Comparison of ENCODE assay signal across 31 cellular contexts in the genomic region with DNA sequence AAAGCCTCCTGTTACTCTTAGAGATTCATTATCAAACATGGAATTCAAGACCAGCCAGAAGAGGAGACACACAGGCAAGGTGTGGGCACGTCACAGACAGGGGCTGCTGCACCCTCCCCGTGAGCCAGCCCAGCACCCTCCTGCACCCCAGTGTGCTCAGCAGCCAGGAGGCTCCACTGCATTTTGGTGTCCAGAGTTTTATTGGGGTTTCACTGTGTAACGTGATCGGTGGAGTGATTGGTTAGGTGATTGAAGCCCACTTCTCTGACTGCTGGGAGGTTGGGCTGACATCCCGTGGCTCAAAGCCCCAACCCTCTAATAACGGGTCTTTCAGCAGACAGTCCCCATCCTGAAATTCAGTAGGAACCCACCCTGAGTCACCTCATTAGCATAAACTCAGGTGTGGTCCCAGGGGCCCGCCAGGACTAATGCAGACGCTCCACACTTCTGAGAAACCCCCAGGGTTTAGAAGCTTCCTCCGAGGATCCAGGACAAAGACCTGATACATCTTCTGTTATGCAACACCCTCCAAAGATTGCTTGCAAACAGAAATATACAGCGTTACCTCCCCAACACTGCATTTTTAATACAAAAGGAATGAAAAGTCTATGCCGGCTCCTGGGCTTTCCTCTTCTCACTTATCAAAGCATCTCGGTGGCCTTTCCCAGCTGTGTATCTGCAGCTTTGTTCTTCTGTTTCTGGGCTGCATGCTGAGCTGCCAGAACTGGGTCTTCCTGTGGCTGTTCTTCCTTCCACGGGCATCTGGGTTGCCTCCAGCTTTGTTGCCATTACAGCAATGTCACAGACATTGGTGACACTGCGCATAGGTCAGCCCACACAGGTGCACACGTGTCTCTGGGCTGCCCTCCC. TPM values are rescaled to one million over a fixed set of nuclear protein-coding genes. Genes with fewer than 3 reads are reported as not detected.
DNase-seq lines count a peak whose midpoint lies in the region; ATAC-seq, FAIRE-seq and TF ChIP-seq lines count a peak whose summit lies in the region.
"Had no signal": no experiment of that assay in that cellular context is flagged by ENCODE, and none has a peak within 500 bp of the region (broad histone marks: within the 10 kb centered on the region; RNA-seq: fewer than 3 reads in every experiment).

No MANE protein-coding gene starts in this region.

- H3K79me1 ChIP-seq in neuronal stem cell (ENCODE audit: low read depth, low read length) = no peaks in the 10 kb centered on the region

- no peak overlapping the region for H2BK120ac ChIP-seq in neuronal stem cell (ENCODE audit: low read depth, low read length)

- BruUV-seq in HepG2 (replicated peaks; lab: Mats Ljungman, UMichigan) = no TSS peak

- H3K4ac ChIP-seq in neuronal stem cell (ENCODE audit: low read length) = no peak overlapping the region

- H2BK15ac ChIP-seq in neuronal stem cell (ENCODE audit: low read length) = peak overlapping the region; percentile 74

- H3K27me3 ChIP-seq in HepG2 (ENCODE audit: control insufficient read depth in 1 of 2, insufficient read depth in 2 of 2, low read length in 2 of 2) = peaks cover 6 to 47% of the 10 kb centered on the region in 2 experiments; a peak in 4 of 5 replicates
- H3K27me3 ChIP-seq in right lobe of liver = no peaks in the 10 kb centered on the region
- peaks cover 0 to 45% (median 0%) of the 10 kb centered on the region in 3 experiments for H3K27me3 ChIP-seq in neuronal stem cell (ENCODE audit: control insufficient read depth in 3 of 3, insufficient read depth in 3 of 3, low read depth in 1 of 3, low read length in 3 of 3)
- H3K27me3 ChIP-seq in upper lobe of right lung = no peaks in the 10 kb centered on the region
- H3K27me3 ChIP-seq: cardiac muscle cell had no signal

- intact Hi-C loops in HepG2 (cut with micrococcal nuclease; ENCODE audit: unreplicated experiment) (no loop called here), right lobe of liver (cut with DNase I) (no loop called here), upper lobe of right lung (cut with DNase I) (no loop called here)

- ATAC-seq in HepG2 = no peak
- no peak for ATAC-seq in right lobe of liver
- ATAC-seq in upper lobe of right lung = no peak
- ATAC-seq in GM19395 (IDR thresholded peaks at IDR 0.05; ENCODE audit: unreplicated experiment) = no peak
- ATAC-seq: heart right ventricle, left colon had no signal

- H2AFZ ChIP-seq in HepG2 (ENCODE audit: low read length) = no peak overlapping the region
- H2AFZ ChIP-seq in neuronal stem cell (ENCODE audit: low read length) = no peak overlapping the region

- no peak overlapping the region for H4K91ac ChIP-seq in neuronal stem cell (ENCODE audit: low read depth, low read length, poor library complexity)

- H3K9me3 ChIP-seq in HepG2 (ENCODE audit: low read length) = no peaks in the 10 kb centered on the region
- no peaks in the 10 kb centered on the region for H3K9me3 ChIP-seq in right lobe of liver
- H3K9me3 ChIP-seq in neuronal stem cell (replicated peaks in 1 of 2; ENCODE audit: control insufficient read depth in 2 of 2, insufficient read depth in 1 of 2, low read depth in 1 of 2, low read length in 2 of 2) = peaks cover 0 to 3% of the 10 kb centered on the region in 2 donors
- no peaks in the 10 kb centered on the region for H3K9me3 ChIP-seq in upper lobe of right lung
- H3K9me3 ChIP-seq: esophagus squamous epithelium, heart right ventricle had no signal

- in situ Hi-C loops in HepG2 (cut with HindIII; ENCODE audit: extremely low pct_ligation_motif_present, low pct_unique_long_range_greater_than_20kb) = no loop called here

- TF ChIP-seq POLR2A in HepG2 (IDR thresholded peaks at IDR 0.05; ENCODE audit: insufficient read depth in 1 of 2, low read depth in 2 of 2, low read length in 2 of 2) (no peak), right lobe of liver (IDR thresholded peaks at IDR 0.05) (no peak)

- TF ChIP-seq RAD21 in HepG2 (CRISPR knock-in tag; IDR thresholded peaks at IDR 0.05) = no peak

- H4K20me1 ChIP-seq in HepG2 (ENCODE audit: insufficient read depth, low read length) = no peaks in the 10 kb centered on the region

- TF ChIP-seq EP300 in HepG2 (IDR thresholded peaks at IDR 0.05; ENCODE audit: low read depth in 2 of 2, low read length in 2 of 2) (no peak), HepG2 (CRISPR knock-in tag; IDR thresholded peaks at IDR 0.05; ENCODE audit: borderline replicate concordance) (no peak)

- H3K23ac ChIP-seq in neuronal stem cell (ENCODE audit: low read depth, low read length, poor library complexity) = no peak overlapping the region

- no peak for DNase-seq in HepG2 (ENCODE audit: low spot score)
- no peak for DNase-seq in right lobe of liver
- peak; percentile 10 for DNase-seq in choroid plexus epithelial cell (ENCODE audit: low read depth)
- DNase-seq in neuronal stem cell (ENCODE audit: low spot score) = no peak
- DNase-seq in upper lobe of right lung = peak; percentile 33
- no peak for DNase-seq in effector CD8-positive, alpha-beta T cell (lab: John Stamatoyannopoulos, UW)
- no peak for DNase-seq in NCI-H748 treated with DMSO at 0.1 percent for 48 hours (lab: John Stamatoyannopoulos, UW)
- DNase-seq: activated CD4-positive, alpha-beta T cell treated with anti-CD3 and anti-CD28 coated beads, Interleukin-2, amount 10 ng/mL, durations not matched to agents 24 days and 14 days; CD4-positive, alpha-beta memory T cell; esophagus squamous epithelium; heart right ventricle; left colon; mammary epithelial cell; NCI-H187; NCI-H2171; NCI-H524; NK-92 treated with Interleukin-12 subunit alpha and Interleukin-12 subunit beta, amount 100 ng/mL, for 24 hours; nucleus accumbens; Right ventricle myocardium superior; stimulated activated CD4-positive, alpha-beta T cell treated with anti-CD3 and anti-CD28 coated beads, Interleukin-2, amount 100 ng/mL, for 48 hours; T-helper 9 cell had no signal

- no peak overlapping the region for H2BK5ac ChIP-seq in neuronal stem cell (ENCODE audit: low read length)

- peak overlapping the region; percentile 82 for H3K14ac ChIP-seq in neuronal stem cell (ENCODE audit: low read length)

- H3K4me3 ChIP-seq in HepG2 (replicated peaks in 1 of 3; ENCODE audit: insufficient read depth in 1 of 3, low read depth in 2 of 3, low read length in 3 of 3) (no peak overlapping the region), right lobe of liver (no peak overlapping the region), choroid plexus epithelial cell (ENCODE audit: low read depth, low read length) (no peak overlapping the region), neuronal stem cell (ENCODE audit: low read length in 2 of 2) (no peak overlapping the region), upper lobe of right lung (no peak overlapping the region)
- H3K4me3 ChIP-seq: cardiac muscle cell, esophagus squamous epithelium, heart right ventricle had no signal

- H3K27ac ChIP-seq in HepG2 (ENCODE audit: extremely low read length, insufficient read depth, low read length) (no peak overlapping the region), right lobe of liver (no peak overlapping the region), neuronal stem cell (replicated peaks; ENCODE audit: low read length) (no peak overlapping the region), upper lobe of right lung (no peak overlapping the region)
- H3K27ac ChIP-seq: cardiac muscle cell, esophagus squamous epithelium, heart right ventricle, VCaP had no signal

- H3K9ac ChIP-seq in HepG2 (ENCODE audit: insufficient read depth, low read depth, low read length) = no peak overlapping the region
- H3K9ac ChIP-seq in neuronal stem cell (ENCODE audit: low read depth, low read length, poor library complexity) = no peak overlapping the region

- CTCF ChIA-PET in HepG2 (lab: Yijun Ruan, JAX; ENCODE audit: low intra/inter-chr PET ratio, low total read pairs) = no interaction called here

- H3K18ac ChIP-seq in neuronal stem cell (ENCODE audit: low read length) = peak overlapping the region; percentile 59

- H3K36me3 ChIP-seq in HepG2 (replicated peaks in 1 of 2; ENCODE audit: control insufficient read depth in 1 of 2, insufficient read depth in 2 of 2, low read length in 2 of 2) (no peaks in the 10 kb centered on the region), right lobe of liver (no peaks in the 10 kb centered on the region), neuronal stem cell (replicated peaks in 1 of 2; ENCODE audit: control insufficient read depth in 2 of 2, insufficient read depth in 2 of 2, low read length in 2 of 2) (no peaks in the 10 kb centered on the region), upper lobe of right lung (no peaks in the 10 kb centered on the region)
- H3K36me3 ChIP-seq: cardiac muscle cell, esophagus squamous epithelium, heart right ventricle had no signal

- no peak for FAIRE-seq in HepG2 (lab: Jason Lieb, UNC)
- FAIRE-seq: endometrium had no signal

- no peaks in the 10 kb centered on the region for H3K79me2 ChIP-seq in HepG2 (ENCODE audit: insufficient read depth, low read length)

- H4K8ac ChIP-seq in neuronal stem cell (ENCODE audit: low read depth, low read length) = no peak overlapping the region

- H2BK12ac ChIP-seq in neuronal stem cell (ENCODE audit: low read length) = no peak overlapping the region

- TF ChIP-seq CTCF in HepG2 (CRISPR knock-in tag; IDR thresholded peaks at IDR 0.05) (no peak), right lobe of liver (IDR thresholded peaks at IDR 0.05) (no peak), choroid plexus epithelial cell (conservative IDR thresholded peaks at IDR 0.05; ENCODE audit: low read depth, low read length) (no peak), upper lobe of right lung (IDR thresholded peaks at IDR 0.05) (no peak)

- 33% methylated on average over 14 of the region's 15 CpGs for WGBS in HepG2 (ENCODE audit: low lambda C conversion rate)
- WGBS in right lobe of liver (ENCODE audit: insufficient coverage, low coverage, low lambda C conversion rate, missing lambda C conversion rate) = 55% methylated on average over 11 of the region's 15 CpGs
- no CpG with 5 or more reads among the region's 15 CpGs for WGBS in neuronal stem cell (ENCODE audit: extremely low coverage in 2 of 2, insufficient read length in 2 of 2, insufficient replicate concordance in 1 of 2), 2 donors

- H3K4me1 ChIP-seq in HepG2 (ENCODE audit: insufficient read depth, low read length) (peaks cover 26% of the 10 kb centered on the region), right lobe of liver (no peaks in the 10 kb centered on the region), neuronal stem cell (ENCODE audit: control insufficient read depth in 2 of 2, insufficient read depth in 1 of 2, low read depth in 1 of 2, low read length in 2 of 2) (peaks cover 2 to 6% of the 10 kb centered on the region in 2 donors), upper lobe of right lung (no peaks in the 10 kb centered on the region)

- POLR2A ChIA-PET in HepG2 (lab: Yijun Ruan, JAX) = no interaction called here

- H3K4me2 ChIP-seq in HepG2 (ENCODE audit: low read depth, low read length) = no peak overlapping the region
- H3K4me2 ChIP-seq in neuronal stem cell (ENCODE audit: insufficient read depth, low read length, poor library complexity, severe bottlenecking) = no peak overlapping the region

- H2AK5ac ChIP-seq in neuronal stem cell (ENCODE audit: low read depth, low read length) = peak overlapping the region; percentile 54

RNA-seq across cellular contexts. Expression of a gene that starts 43.7 kb away (rescaled TPM):
- 0.15 TPM in 1 of 2 replicates, not detected in the other for total RNA-seq in HepG2 (2016; rRNA removed; fragmentation: Illumina TruSeq; extraction: Trizol)
- total RNA-seq in HepG2 (2016; cell fraction: cytosol; rRNA removed; fragmentation: Illumina TruSeq; extraction: Trizol; ENCODE audit: low read depth) = 0.09 and 0.10 TPM in 2 replicates
- 0.03 and 0.26 TPM in 2 replicates for total RNA-seq in HepG2 (2016; cell fraction: insoluble cytoplasmic fraction; rRNA removed; fragmentation: Illumina TruSeq; extraction: Trizol)
- total RNA-seq in HepG2 (2016; cell fraction: membrane; rRNA removed; fragmentation: Illumina TruSeq; extraction: Trizol) = 0.10 and 0.12 TPM in 2 replicates
- 0.13 and 0.62 TPM in 2 replicates for total RNA-seq in HepG2 (2016; cell fraction: nucleus; rRNA removed; fragmentation: Illumina TruSeq; extraction: Trizol)
- 0.35 and 0.65 TPM in 2 replicates for polyA plus RNA-seq in HepG2 (2011; rRNA removed)
- polyA plus RNA-seq in HepG2 (2011; cell fraction: cytosol; rRNA removed) = 0.06 and 0.32 TPM in 2 replicates
- 1.2 and 1.4 TPM in 2 replicates for polyA plus RNA-seq in HepG2 (2011; cell fraction: nucleus; rRNA removed)
- polyA plus RNA-seq in HepG2 (2012) = 0.31 and 0.46 TPM in 2 replicates
- 0.03 and 0.10 TPM in 2 replicates for polyA plus RNA-seq in HepG2 (2016; cell fraction: cytosol; fragmentation: Illumina TruSeq; extraction: Trizol; ENCODE audit: low read depth)
- 0.04 and 0.24 TPM in 2 replicates for polyA plus RNA-seq in HepG2 (2016; cell fraction: insoluble cytoplasmic fraction; fragmentation: Illumina TruSeq; extraction: Trizol; ENCODE audit: low read depth)
- polyA plus RNA-seq in HepG2 (2016; cell fraction: membrane; fragmentation: Illumina TruSeq; extraction: Trizol; ENCODE audit: low read depth) = 0.02 and 0.09 TPM in 2 replicates
- polyA plus RNA-seq in HepG2 (2016; cell fraction: nucleus; fragmentation: Illumina TruSeq; extraction: Trizol; ENCODE audit: insufficient read depth, low read depth) = 0.19 and 1.7 TPM in 2 replicates
- 0.96 and 3.2 TPM in 2 replicates for polyA minus RNA-seq in HepG2 (2011; rRNA and poly(A)+ RNA removed; ENCODE audit: low replicate concordance)
- polyA minus RNA-seq in HepG2 (2011; cell fraction: cytosol; rRNA and poly(A)+ RNA removed) = 0.44 and 0.79 TPM in 2 replicates
- polyA minus RNA-seq in HepG2 (2011; cell fraction: nucleus; rRNA and poly(A)+ RNA removed) = 0.52 and 0.99 TPM in 2 replicates
- total RNA-seq in right lobe of liver = 10 to 100 TPM in 4 of 6 experiments, 1 to 10 TPM in 2; 7.4 to 27.8 (median 13.2) TPM
- polyA plus RNA-seq in neuronal stem cell (2013, experiment 1 of 2) = 0.14 TPM
- polyA plus RNA-seq in neuronal stem cell (2013, experiment 2 of 2) = 0.04 TPM
- total RNA-seq in upper lobe of right lung = 38.4 TPM

RNA-seq across cellular contexts. Expression of a gene that starts 48.5 kb away (rescaled TPM):
- total RNA-seq in HepG2 (2016; rRNA removed; fragmentation: Illumina TruSeq; extraction: Trizol) (not detected in 2 replicates), right lobe of liver (under 1 TPM in 5 of 6 experiments, not detected in 1; 0.06 to 0.15 (median 0.12) TPM), upper lobe of right lung (0.26 TPM)
- not detected in 2 replicates for total RNA-seq in HepG2 (2016; cell fraction: cytosol; rRNA removed; fragmentation: Illumina TruSeq; extraction: Trizol; ENCODE audit: low read depth)
- total RNA-seq in HepG2 (2016; cell fraction: insoluble cytoplasmic fraction; rRNA removed; fragmentation: Illumina TruSeq; extraction: Trizol) = 0.02 TPM in 1 of 2 replicates, not detected in the other
- total RNA-seq in HepG2 (2016; cell fraction: membrane; rRNA removed; fragmentation: Illumina TruSeq; extraction: Trizol) = not detected in 2 replicates
- not detected in 2 replicates for total RNA-seq in HepG2 (2016; cell fraction: nucleus; rRNA removed; fragmentation: Illumina TruSeq; extraction: Trizol)
- polyA plus RNA-seq in HepG2 (2011; rRNA removed) = not detected in 2 replicates
- polyA plus RNA-seq in HepG2 (2011; cell fraction: cytosol; rRNA removed) = not detected in 2 replicates
- polyA plus RNA-seq in HepG2 (2011; cell fraction: nucleus; rRNA removed) = 0.03 TPM in 1 of 2 replicates, not detected in the other
- 0.13 and 0.15 TPM in 2 replicates for polyA plus RNA-seq in HepG2 (2012)
- polyA plus RNA-seq in HepG2 (2016; cell fraction: cytosol; fragmentation: Illumina TruSeq; extraction: Trizol; ENCODE audit: low read depth) = not detected in 2 replicates
- not detected in 2 replicates for polyA plus RNA-seq in HepG2 (2016; cell fraction: insoluble cytoplasmic fraction; fragmentation: Illumina TruSeq; extraction: Trizol; ENCODE audit: low read depth)
- polyA plus RNA-seq in HepG2 (2016; cell fraction: membrane; fragmentation: Illumina TruSeq; extraction: Trizol; ENCODE audit: low read depth) = not detected in 2 replicates
- not detected in 2 replicates for polyA plus RNA-seq in HepG2 (2016; cell fraction: nucleus; fragmentation: Illumina TruSeq; extraction: Trizol; ENCODE audit: insufficient read depth, low read depth)
- not detected in 2 replicates for polyA minus RNA-seq in HepG2 (2011; rRNA and poly(A)+ RNA removed; ENCODE audit: low replicate concordance)
- not detected in 2 replicates for polyA minus RNA-seq in HepG2 (2011; cell fraction: cytosol; rRNA and poly(A)+ RNA removed)
- not detected in 2 replicates for polyA minus RNA-seq in HepG2 (2011; cell fraction: nucleus; rRNA and poly(A)+ RNA removed)
- polyA plus RNA-seq in neuronal stem cell (2013, experiment 1 of 2) = not detected
- polyA plus RNA-seq in neuronal stem cell (2013, experiment 2 of 2) = not detected
- total RNA-seq: activated CD4-positive, alpha-beta T cell treated with anti-CD3 and anti-CD28 coated beads, Interleukin-2, amount 10 ng/mL, durations not matched to agents 24 days and 14 days; activated T-helper 2 cell treated with anti-CD3 and anti-CD28 coated beads, Interferon-gamma antibody, Interleukin-2, Interleukin-4, amounts not matched to agents 10 μg/mL and 5 μg/mL and 100 μg/mL, durations not matched to agents 14 hours and 24 hours and 36 hours; cardiac muscle cell; CD4-positive, alpha-beta memory T cell; Daoy; esophagus squamous epithelium; heart right ventricle; mammary epithelial cell; Right ventricle myocardium superior; subcutaneous adipose tissue; urinary bladder had no signal
- polyA plus RNA-seq: aorta; cardiac muscle cell; CD4-positive, alpha-beta memory T cell; mammary epithelial cell had no signal

RNA-seq across cellular contexts. Expression of a gene that starts 58.7 kb away (rescaled TPM):
- 13.5 and 14.0 TPM in 2 replicates for total RNA-seq in HepG2 (2016; rRNA removed; fragmentation: Illumina TruSeq; extraction: Trizol)
- 3.1 and 3.7 TPM in 2 replicates for total RNA-seq in HepG2 (2016; cell fraction: cytosol; rRNA removed; fragmentation: Illumina TruSeq; extraction: Trizol; ENCODE audit: low read depth)
- total RNA-seq in HepG2 (2016; cell fraction: insoluble cytoplasmic fraction; rRNA removed; fragmentation: Illumina TruSeq; extraction: Trizol) = 11.5 and 15.3 TPM in 2 replicates
- total RNA-seq in HepG2 (2016; cell fraction: membrane; rRNA removed; fragmentation: Illumina TruSeq; extraction: Trizol) = 10.1 and 12.0 TPM in 2 replicates
- 8.9 and 10.1 TPM in 2 replicates for total RNA-seq in HepG2 (2016; cell fraction: nucleus; rRNA removed; fragmentation: Illumina TruSeq; extraction: Trizol)
- 3.0 and 3.6 TPM in 2 replicates for polyA plus RNA-seq in HepG2 (2011; rRNA removed)
- polyA plus RNA-seq in HepG2 (2011; cell fraction: cytosol; rRNA removed) = 2.4 and 4.2 TPM in 2 replicates
- polyA plus RNA-seq in HepG2 (2011; cell fraction: nucleus; rRNA removed) = 8.9 and 9.1 TPM in 2 replicates
- 2.1 and 4.1 TPM in 2 replicates for polyA plus RNA-seq in HepG2 (2012)
- 3.4 TPM in 2 replicates for polyA plus RNA-seq in HepG2 (2016; cell fraction: cytosol; fragmentation: Illumina TruSeq; extraction: Trizol; ENCODE audit: low read depth)
- polyA plus RNA-seq in HepG2 (2016; cell fraction: insoluble cytoplasmic fraction; fragmentation: Illumina TruSeq; extraction: Trizol; ENCODE audit: low read depth) = 11.8 and 13.7 TPM in 2 replicates
- polyA plus RNA-seq in HepG2 (2016; cell fraction: membrane; fragmentation: Illumina TruSeq; extraction: Trizol; ENCODE audit: low read depth) = 8.3 and 8.8 TPM in 2 replicates
- polyA plus RNA-seq in HepG2 (2016; cell fraction: nucleus; fragmentation: Illumina TruSeq; extraction: Trizol; ENCODE audit: insufficient read depth, low read depth) = 15.9 and 16.1 TPM in 2 replicates
- polyA minus RNA-seq in HepG2 (2011; rRNA and poly(A)+ RNA removed; ENCODE audit: low replicate concordance) = 5.4 TPM in 1 of 2 replicates, not detected in the other
- 1.8 and 2.0 TPM in 2 replicates for polyA minus RNA-seq in HepG2 (2011; cell fraction: cytosol; rRNA and poly(A)+ RNA removed)
- polyA minus RNA-seq in HepG2 (2011; cell fraction: nucleus; rRNA and poly(A)+ RNA removed) = 1.3 and 2.5 TPM in 2 replicates
- total RNA-seq in right lobe of liver = 10 to 100 TPM in 1 of 6 experiments, 1 to 10 TPM in 5; 3.7 to 17.0 (median 5.2) TPM
- polyA plus RNA-seq in neuronal stem cell (2013, experiment 1 of 2) = not detected
- not detected for polyA plus RNA-seq in neuronal stem cell (2013, experiment 2 of 2)
- total RNA-seq in upper lobe of right lung = 22.2 TPM
- total RNA-seq: activated CD4-positive, alpha-beta T cell treated with anti-CD3 and anti-CD28 coated beads, Interleukin-2, amount 10 ng/mL, durations not matched to agents 24 days and 14 days; activated T-helper 2 cell treated with anti-CD3 and anti-CD28 coated beads, Interferon-gamma antibody, Interleukin-2, Interleukin-4, amounts not matched to agents 10 μg/mL and 5 μg/mL and 100 μg/mL, durations not matched to agents 14 hours and 24 hours and 36 hours; aorta; cardiac muscle cell; CD4-positive, alpha-beta memory T cell; Daoy; LHCN-M2; Right ventricle myocardium superior; subcutaneous adipose tissue had no signal
- polyA plus RNA-seq: cardiac muscle cell; CD4-positive, alpha-beta memory T cell had no signal

Comparison
In these comparisons a context has a peak if more than half of its experiments do, and no peak if none do; other contexts are left out.
1. RNA of a gene that starts 43.7 kb away (total RNA-seq): 38.4 TPM in upper lobe of right lung (single experiment) and 7.4 to 27.8 TPM in right lobe of liver; 0.03 to 0.62 TPM in HepG2; every median in the first group is over 4 times any median in the second.
2. DNase-seq: peak in choroid plexus epithelial cell (single experiment) and upper lobe of right lung (single experiment); none in HepG2 (single experiment), right lobe of liver (0 of 3), neuronal stem cell (single experiment), effector CD8-positive, alpha-beta T cell (single experiment) and NCI-H748 treated with DMSO at 0.1 percent for 48 hours (single experiment).